Comparison of ENCODE assay signal across 1 cellular context in genomic region chr19:49094505-49095482, GRCh38.
TF ChIP-seq lines count a peak whose summit lies in the region.

No MANE protein-coding gene starts in this region.

TF ChIP-seq in GM23338, 12 proteins besides CTCF, POLR2A, EP300 and RAD21:
- no peak for TF ChIP-seq ZNF462 (CRISPR knock-in tag; IDR thresholded peaks at IDR 0.05)
- TF ChIP-seq CREB1 (CRISPR knock-in tag; IDR thresholded peaks at IDR 0.05; ENCODE audit: low read depth), result no peak
- no peak for TF ChIP-seq EZH2phosphoT487 (IDR thresholded peaks at IDR 0.05; ENCODE audit: unreplicated experiment)
- no peak for TF ChIP-seq ZNF331 (CRISPR knock-in tag; IDR thresholded peaks at IDR 0.05; ENCODE audit: low read depth)
- no peak for TF ChIP-seq REST (IDR thresholded peaks at IDR 0.05; ENCODE audit: unreplicated experiment)
- no peak for TF ChIP-seq STAT1 (IDR thresholded peaks at IDR 0.05; ENCODE audit: unreplicated experiment)
- TF ChIP-seq ZNF114 (CRISPR knock-in tag; IDR thresholded peaks at IDR 0.05), result no peak
- no peak for TF ChIP-seq EZH2 (IDR thresholded peaks at IDR 0.05; ENCODE audit: low read depth, unreplicated experiment)
- no peak for TF ChIP-seq NANOG (IDR thresholded peaks at IDR 0.05; ENCODE audit: borderline replicate concordance)
- TF ChIP-seq JUNB (IDR thresholded peaks at IDR 0.05; ENCODE audit: unreplicated experiment), result no peak
- TF ChIP-seq, protein P1, sequence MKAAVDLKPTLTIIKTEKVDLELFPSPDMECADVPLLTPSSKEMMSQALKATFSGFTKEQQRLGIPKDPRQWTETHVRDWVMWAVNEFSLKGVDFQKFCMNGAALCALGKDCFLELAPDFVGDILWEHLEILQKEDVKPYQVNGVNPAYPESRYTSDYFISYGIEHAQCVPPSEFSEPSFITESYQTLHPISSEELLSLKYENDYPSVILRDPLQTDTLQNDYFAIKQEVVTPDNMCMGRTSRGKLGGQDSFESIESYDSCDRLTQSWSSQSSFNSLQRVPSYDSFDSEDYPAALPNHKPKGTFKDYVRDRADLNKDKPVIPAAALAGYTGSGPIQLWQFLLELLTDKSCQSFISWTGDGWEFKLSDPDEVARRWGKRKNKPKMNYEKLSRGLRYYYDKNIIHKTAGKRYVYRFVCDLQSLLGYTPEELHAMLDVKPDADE (IDR thresholded peaks at IDR 0.05), result no peak
- no peak for TF ChIP-seq POLR2AphosphoS5 (IDR thresholded peaks at IDR 0.05; ENCODE audit: low read depth)
